In the genomic region with DNA sequence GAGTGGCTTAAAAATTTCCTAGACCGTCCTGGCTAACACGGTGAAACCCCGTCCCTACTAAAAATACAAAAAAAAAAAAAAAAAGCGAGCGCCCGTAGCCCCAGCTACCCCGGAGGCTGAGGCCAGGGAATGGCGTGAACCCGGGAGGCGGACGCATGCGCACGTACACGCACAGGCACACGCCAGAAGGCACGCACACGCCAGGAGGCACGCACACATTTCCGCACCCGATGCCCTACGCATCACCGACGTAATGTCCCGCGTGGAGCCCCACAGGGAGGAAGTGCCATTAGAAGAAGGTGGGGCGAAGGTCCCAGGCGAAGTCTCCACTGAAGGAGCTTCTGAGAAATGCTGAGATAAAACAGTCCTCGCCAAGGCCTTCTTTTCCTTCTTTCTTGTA, we compare ENCODE assay signal across 17 cellular contexts. TPM values are rescaled to one million over a fixed set of nuclear protein-coding genes. Genes with fewer than 3 reads are reported as not detected.
DNase-seq lines count a peak whose midpoint lies in the region; ATAC-seq and TF ChIP-seq lines count a peak whose summit lies in the region.
"Had no signal": no experiment of that assay in that cellular context is flagged by ENCODE, and none has a peak within 500 bp of the region (broad histone marks: within the 10 kb centered on the region; RNA-seq: fewer than 3 reads in every experiment).

No MANE protein-coding gene starts in this region.

- H3K27ac ChIP-seq in IMR-90 (ENCODE audit: insufficient read depth, low read length) = no peak overlapping the region
- no peak overlapping the region for H3K27ac ChIP-seq in testis
- no peak overlapping the region for H3K27ac ChIP-seq in right atrium auricular region
- no peak overlapping the region for H3K27ac ChIP-seq in esophagus muscularis mucosa (replicated peaks in 1 of 4)

- H4K8ac ChIP-seq in IMR-90 (ENCODE audit: low read depth in 2 of 2, low read length in 2 of 2) = no peak overlapping the region

- H3K27me3 ChIP-seq in IMR-90 (ENCODE audit: control insufficient read depth, insufficient read depth, low read length) (no peaks in the 10 kb centered on the region), testis (no peaks in the 10 kb centered on the region), right atrium auricular region (no peaks in the 10 kb centered on the region), esophagus muscularis mucosa (no peaks in the 10 kb centered on the region)
- H3K27me3 ChIP-seq: BE2C had no signal

- TF ChIP-seq RAD21 in IMR-90 (IDR thresholded peaks at IDR 0.05; ENCODE audit: low read length) = no peak

- no peak overlapping the region for H3K9ac ChIP-seq in IMR-90 (ENCODE audit: low read depth, low read length)

- H3K9me3 ChIP-seq in IMR-90 (ENCODE audit: control insufficient read depth, insufficient read depth, low read length) = peaks cover 11% of the 10 kb centered on the region
- no peaks in the 10 kb centered on the region for H3K9me3 ChIP-seq in testis
- no peaks in the 10 kb centered on the region for H3K9me3 ChIP-seq in right atrium auricular region
- no peaks in the 10 kb centered on the region for H3K9me3 ChIP-seq in esophagus muscularis mucosa
- H3K9me3 ChIP-seq: BE2C, Caco-2 had no signal

- no peak for ATAC-seq in IMR-90 (ENCODE audit: low read depth)
- ATAC-seq: HepG2 had no signal

- H3K14ac ChIP-seq in IMR-90 (replicated peaks; ENCODE audit: low read depth, low read length) = no peak overlapping the region

- no peak for TF ChIP-seq EP300 in esophagus muscularis mucosa (IDR thresholded peaks at IDR 0.05)

- no peak overlapping the region for H2AK5ac ChIP-seq in IMR-90 (ENCODE audit: low read depth, low read length)

- peak overlapping the region; percentile 51 for H2AFZ ChIP-seq in IMR-90 (replicated peaks; ENCODE audit: low read length, poor library complexity)

- H2AK9ac ChIP-seq in IMR-90 (replicated peaks; ENCODE audit: low read depth, low read length, poor library complexity) = no peak overlapping the region

- H4K20me1 ChIP-seq in IMR-90 (ENCODE audit: insufficient read depth, low read length) = no peaks in the 10 kb centered on the region

- H4K91ac ChIP-seq in IMR-90 (ENCODE audit: insufficient read depth, low read depth, low read length) = no peak overlapping the region

- in situ Hi-C loops in IMR-90 (cut with MboI; ENCODE audit: low sequenced_read_pairs) = no loop called here

- no peak overlapping the region for H2BK120ac ChIP-seq in IMR-90 (ENCODE audit: low read depth, low read length)

- H3K4me3 ChIP-seq in IMR-90 (ENCODE audit: insufficient read depth, low read depth, low read length) = no peak overlapping the region
- peak overlapping the region; percentile 21 for H3K4me3 ChIP-seq in fibroblast of villous mesenchyme (ENCODE audit: low read depth, low read length)
- H3K4me3 ChIP-seq in testis = peak overlapping the region; percentile 4 to 17
- H3K4me3 ChIP-seq in right atrium auricular region = no peak overlapping the region
- no peak overlapping the region for H3K4me3 ChIP-seq in esophagus muscularis mucosa

- no peak overlapping the region for H4K5ac ChIP-seq in IMR-90 (ENCODE audit: low read depth, low read length)

- H3K4me1 ChIP-seq in IMR-90 (ENCODE audit: control insufficient read depth, insufficient read depth, low read length) (no peaks in the 10 kb centered on the region), testis (no peaks in the 10 kb centered on the region), right atrium auricular region (no peaks in the 10 kb centered on the region), esophagus muscularis mucosa (no peaks in the 10 kb centered on the region)
- H3K4me1 ChIP-seq: BE2C, Caco-2 had no signal

- peak; percentile 2 for DNase-seq in Daoy (ENCODE audit: low read depth)
- DNase-seq in IMR-90 = no peak
- DNase-seq in fibroblast of villous mesenchyme (ENCODE audit: low read depth) = peak; percentile 20
- DNase-seq in testis = peak; percentile 52
- DNase-seq in DMS153 treated with DMSO at 0.1 percent for 48 hours (lab: John Stamatoyannopoulos, UW; ENCODE audit: unreplicated experiment) = no peak
- DNase-seq in right atrium auricular region (ENCODE audit: low spot score) = no peak
- no peak for DNase-seq in esophagus muscularis mucosa (ENCODE audit: extremely low spot score)
- DNase-seq: ACHN; BE2C; C1 segment of cervical spinal cord; Caco-2; CD4-positive, alpha-beta T cell; DMS79; GF-D8; GOT3; H7 had no signal

- no peak overlapping the region for H2BK15ac ChIP-seq in IMR-90 (ENCODE audit: low read depth, low read length)

- no peak overlapping the region for H3K56ac ChIP-seq in IMR-90 (ENCODE audit: extremely low read depth, insufficient read depth, low read length)

- H3K9me1 ChIP-seq in IMR-90 (ENCODE audit: insufficient read depth, low read length) = no peaks in the 10 kb centered on the region

- CTCF ChIA-PET in IMR-90 (lab: Yijun Ruan, JAX) = no interaction called here

- H2BK5ac ChIP-seq in IMR-90 (ENCODE audit: low read depth, low read length, poor library complexity, severe bottlenecking) = no peak overlapping the region

- H2BK20ac ChIP-seq in IMR-90 (ENCODE audit: low read depth, low read length) = no peak overlapping the region

- WGBS in IMR-90 (ENCODE audit: extremely low coverage in 2 of 2, insufficient read length in 1 of 2), 2 experiments = 98% methylated on average over 8 of the region's 28 CpGs; no CpG with 5 or more reads in 1 of the 2 experiments
- WGBS in testis, 2 donors = 85 to 93% methylated on average over 10 to 28 of the region's 28 CpGs
- 89% methylated on average over 28 of the region's 28 CpGs for WGBS in esophagus muscularis mucosa

- intact Hi-C loops in IMR-90 (cut with micrococcal nuclease) (no loop called here), testis (cut with DNase I; ENCODE audit: low total_unique reads) (no loop called here), esophagus muscularis mucosa (cut with DNase I) (no loop called here)

- no peak overlapping the region for H3K23ac ChIP-seq in IMR-90 (ENCODE audit: low read depth, low read length)

- H3K18ac ChIP-seq in IMR-90 (ENCODE audit: low read depth, low read length) = no peak overlapping the region

- no TSS peak for BruUV-seq in IMR-90 (replicated peaks; lab: Mats Ljungman, UMichigan)

- H3K4ac ChIP-seq in IMR-90 (ENCODE audit: low read depth, low read length) = no peak overlapping the region

- TF ChIP-seq CTCF in IMR-90 (conservative IDR thresholded peaks at IDR 0.05; ENCODE audit: low read depth, low read length) = no peak
- no peak for TF ChIP-seq CTCF in fibroblast of villous mesenchyme (IDR thresholded peaks at IDR 0.05; ENCODE audit: insufficient read depth, low read depth, low read length)
- TF ChIP-seq CTCF in testis (IDR thresholded peaks at IDR 0.05) = no peak
- no peak for TF ChIP-seq CTCF in right atrium auricular region (IDR thresholded peaks at IDR 0.05)
- TF ChIP-seq CTCF in esophagus muscularis mucosa (IDR thresholded peaks at IDR 0.05) = no peak

- POLR2A ChIA-PET in IMR-90 (lab: Charles Lee; ENCODE audit: unreplicated experiment) = no interaction called here

- dilution Hi-C loops in IMR-90 (cut with HindIII; ENCODE audit: low sequenced_read_pairs, unreplicated experiment) = no loop called here

- no peak for TF ChIP-seq POLR2A in IMR-90 (IDR thresholded peaks at IDR 0.05; ENCODE audit: low read depth, low read length)
- TF ChIP-seq POLR2A in testis (IDR thresholded peaks at IDR 0.05) = no peak
- TF ChIP-seq POLR2A in esophagus muscularis mucosa (IDR thresholded peaks at IDR 0.05; ENCODE audit: low read depth) = no peak

- H3K79me1 ChIP-seq in IMR-90 (ENCODE audit: low read depth in 1 of 2, low read length in 2 of 2) = no peaks in the 10 kb centered on the region

- no peaks in the 10 kb centered on the region for H3K36me3 ChIP-seq in IMR-90 (ENCODE audit: control insufficient read depth, insufficient read depth, low read length)
- H3K36me3 ChIP-seq in testis (ENCODE audit: low read depth, missing control alignments) = no peaks in the 10 kb centered on the region
- no peaks in the 10 kb centered on the region for H3K36me3 ChIP-seq in right atrium auricular region
- H3K36me3 ChIP-seq in esophagus muscularis mucosa = no peaks in the 10 kb centered on the region
- H3K36me3 ChIP-seq: BE2C had no signal

- no peak overlapping the region for H3K4me2 ChIP-seq in IMR-90 (ENCODE audit: low read depth, low read length)

TF ChIP-seq in IMR-90, 13 proteins besides CTCF, POLR2A, EP300 and RAD21:
- TF ChIP-seq MXI1 (IDR thresholded peaks at IDR 0.05; ENCODE audit: borderline replicate concordance, low read depth, low read length) = no peak
- TF ChIP-seq RFX5 (IDR thresholded peaks at IDR 0.05; ENCODE audit: low read depth, low read length) = no peak
- no peak for TF ChIP-seq BHLHE40 (IDR thresholded peaks at IDR 0.05; ENCODE audit: low read depth, low read length)
- TF ChIP-seq, protein P1, sequence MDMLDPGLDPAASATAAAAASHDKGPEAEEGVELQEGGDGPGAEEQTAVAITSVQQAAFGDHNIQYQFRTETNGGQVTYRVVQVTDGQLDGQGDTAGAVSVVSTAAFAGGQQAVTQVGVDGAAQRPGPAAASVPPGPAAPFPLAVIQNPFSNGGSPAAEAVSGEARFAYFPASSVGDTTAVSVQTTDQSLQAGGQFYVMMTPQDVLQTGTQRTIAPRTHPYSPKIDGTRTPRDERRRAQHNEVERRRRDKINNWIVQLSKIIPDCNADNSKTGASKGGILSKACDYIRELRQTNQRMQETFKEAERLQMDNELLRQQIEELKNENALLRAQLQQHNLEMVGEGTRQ (IDR thresholded peaks at IDR 0.05; ENCODE audit: low read depth, low read length) = no peak
- no peak for TF ChIP-seq NFE2L2 (IDR thresholded peaks at IDR 0.05; ENCODE audit: low read depth, low read length)
- no peak for TF ChIP-seq RCOR1 (IDR thresholded peaks at IDR 0.05; ENCODE audit: insufficient replicate concordance, low read length)
- no peak for TF ChIP-seq SMC3 (IDR thresholded peaks at IDR 0.05; ENCODE audit: low read depth, low read length)

RNA-seq across cellular contexts. Expression of a gene that starts 41.4 kb away (rescaled TPM):
- total RNA-seq in Daoy (2014; rRNA removed; shearing (Covaris generic)) = 0.11 TPM in 1 of 2 replicates, not detected in the other
- not detected in 2 replicates for total RNA-seq in IMR-90 (2012; rRNA removed)
- not detected in 2 replicates for polyA plus RNA-seq in IMR-90 (2012; rRNA removed)
- polyA plus RNA-seq in IMR-90 (2012; cell fraction: cytosol; rRNA removed) = not detected in 2 replicates
- not detected in 2 replicates for polyA plus RNA-seq in IMR-90 (2012; cell fraction: nucleus; rRNA removed; ENCODE audit: low replicate concordance)
- 0.86 and 0.97 TPM in 2 replicates for total RNA-seq in fibroblast of villous mesenchyme
- 10 to 100 TPM; 10.4 to 15.9 TPM for total RNA-seq in testis
- 3.6 TPM for polyA plus RNA-seq in testis (ENCODE audit: insufficient read depth, low read depth, low replicate concordance)
- 1 to 10 TPM; 4.2 to 6.1 TPM for total RNA-seq in right atrium auricular region
- total RNA-seq in esophagus muscularis mucosa = 1 to 10 TPM; 1.7 to 8.2 (median 4.8) TPM
- total RNA-seq: Caco-2, HepG2 had no signal
- polyA plus RNA-seq: HepG2 had no signal

Comparison
In these comparisons a context has a peak if more than half of its experiments do, and no peak if none do; other contexts are left out.
1. DNase-seq: peak in Daoy (single experiment), fibroblast of villous mesenchyme (single experiment) and testis (single experiment); none in IMR-90 (single experiment), DMS153 treated with DMSO at 0.1 percent for 48 hours (single experiment), right atrium auricular region (single experiment) and esophagus muscularis mucosa (single experiment).
2. H3K4me3 ChIP-seq: peak in fibroblast of villous mesenchyme (single experiment) and testis (2 of 2); none in IMR-90 (single experiment), right atrium auricular region (0 of 2) and esophagus muscularis mucosa (0 of 4).